In genomic region chr14:55303646-55304277, GRCh38 we compare ENCODE assay signal across 7 cellular contexts. TPM values are rescaled to one million over a fixed set of nuclear protein-coding genes. Genes with fewer than 3 reads are reported as not detected.
DNase-seq lines count a peak whose midpoint lies in the region; ATAC-seq and TF ChIP-seq lines count a peak whose summit lies in the region.

No MANE protein-coding gene starts in this region.

- WGBS in psoas muscle, 3 donors = 36 to 48% (median 37%) methylated on average over 2 of the region's 2 CpGs

- no peak overlapping the region for H3K4me3 Mint-ChIP-seq in CD8-positive, alpha-beta T cell

- DNase-seq in amniotic epithelial cell (ENCODE audit: low read depth) (peak; percentile 43), psoas muscle (no peak), NCI-H146 (lab: John Stamatoyannopoulos, UW) (no peak)
- no peak for DNase-seq in CD8-positive, alpha-beta T cell

- no peaks in the 10 kb centered on the region for H3K27me3 ChIP-seq in psoas muscle (ENCODE audit: insufficient read depth in 3 of 3, low read length in 2 of 3)
- H3K27me3 ChIP-seq in CD8-positive, alpha-beta T cell (ENCODE audit: insufficient read depth, low read length) = no peaks in the 10 kb centered on the region

- peaks cover 53% of the 10 kb centered on the region for H3K4me1 Mint-ChIP-seq in CD8-positive, alpha-beta T cell (ENCODE audit: low read depth)

- peaks cover 77% of the 10 kb centered on the region for H3K4me1 ChIP-seq in psoas muscle
- H3K4me1 ChIP-seq in CD8-positive, alpha-beta T cell (ENCODE audit: insufficient read depth, low read length) = no peaks in the 10 kb centered on the region

- peak; percentile 66 for ATAC-seq in GM18909 (IDR thresholded peaks at IDR 0.05; ENCODE audit: poor library complexity, unreplicated experiment)
- peak; percentile 49 for ATAC-seq in HG02852 (IDR thresholded peaks at IDR 0.05; ENCODE audit: unreplicated experiment)
- peak in 1 of 4 donors; percentile 34 for ATAC-seq in psoas muscle
- ATAC-seq in CD8-positive, alpha-beta T cell = no peak
- ATAC-seq in HG03045 (IDR thresholded peaks at IDR 0.05; ENCODE audit: unreplicated experiment) = no peak

- peaks cover 10% of the 10 kb centered on the region for H3K36me3 Mint-ChIP-seq in CD8-positive, alpha-beta T cell

- no peaks in the 10 kb centered on the region for H3K27me3 Mint-ChIP-seq in CD8-positive, alpha-beta T cell (ENCODE audit: low read depth)

- H3K4me3 ChIP-seq in psoas muscle = peak overlapping the region; percentile 26
- H3K4me3 ChIP-seq in CD8-positive, alpha-beta T cell (ENCODE audit: low read depth, low read length) = no peak overlapping the region

- CTCF ChIA-PET in CD8-positive, alpha-beta T cell (lab: Charles Lee) = interaction anchor here (1.6 kb wide), 2 partner anchors 33 to 51 kb away, joined by 5 to 6 read pairs; no protein-coding TSS in a partner anchor

- TF ChIP-seq CTCF in psoas muscle (IDR thresholded peaks at IDR 0.05) = no peak
- TF ChIP-seq CTCF in CD8-positive, alpha-beta T cell (IDR thresholded peaks at IDR 0.05) = no peak

- H3K27ac Mint-ChIP-seq in CD8-positive, alpha-beta T cell = no peak overlapping the region

- POLR2A ChIA-PET in CD8-positive, alpha-beta T cell (lab: Charles Lee) = no interaction called here

- intact Hi-C loops in psoas muscle (cut with DNase I) = loop anchor here in 1 of 2 donors (2.0 kb wide), 1 partner anchor 31 kb away; no protein-coding TSS in a partner anchor
- intact Hi-C loops in CD8-positive, alpha-beta T cell (cut with DNase I, micrococcal nuclease) = no loop called here

- H3K9me3 Mint-ChIP-seq in CD8-positive, alpha-beta T cell = no peaks in the 10 kb centered on the region

- peak overlapping the region; percentile 88 for H3K27ac ChIP-seq in psoas muscle
- H3K27ac ChIP-seq in CD8-positive, alpha-beta T cell (ENCODE audit: low read depth, low read length) = no peak overlapping the region

- peaks cover 0 to 4% of the 10 kb centered on the region in 2 donors for H3K36me3 ChIP-seq in psoas muscle (ENCODE audit: insufficient read depth in 1 of 2, low read depth in 1 of 2)
- no peaks in the 10 kb centered on the region for H3K36me3 ChIP-seq in CD8-positive, alpha-beta T cell (ENCODE audit: insufficient read depth, low read length)

- no peaks in the 10 kb centered on the region for H3K9me3 ChIP-seq in psoas muscle
- H3K9me3 ChIP-seq in CD8-positive, alpha-beta T cell (ENCODE audit: low read length) = no peaks in the 10 kb centered on the region

RNA-seq across cellular contexts. Expression of gene FBXO34, which starts 32.5 kb away (rescaled TPM):
- 10 to 100 TPM; 22.6 to 57.4 (median 31.0) TPM for total RNA-seq in psoas muscle
- polyA plus RNA-seq in psoas muscle = 10 to 100 TPM in 2 of 3 donors, 1 to 10 TPM in 1; 6.1 to 25.8 (median 23.3) TPM
- total RNA-seq in CD8-positive, alpha-beta T cell = 10 to 100 TPM; 42.6 to 46.3 TPM

Comparison
In these comparisons a context has a peak if more than half of its experiments do, and no peak if none do; other contexts are left out.
1. ATAC-seq: peak in GM18909 (single experiment) and HG02852 (single experiment); none in CD8-positive, alpha-beta T cell (single experiment) and HG03045 (single experiment).